Comparison of ENCODE assay signal across 23 cellular contexts in genomic region chr2:20137131-20137571, GRCh38.
DNase-seq lines count a peak whose midpoint lies in the region; ATAC-seq and TF ChIP-seq lines count a peak whose summit lies in the region.
"Had no signal": no experiment of that assay in that cellular context is flagged by ENCODE, and none has a peak within 500 bp of the region (broad histone marks: within the 10 kb centered on the region; RNA-seq: fewer than 3 reads in every experiment).

No MANE protein-coding gene starts in this region.

- H3K9me3 ChIP-seq in cardiac muscle cell (ENCODE audit: low read depth) (no peaks in the 10 kb centered on the region), ovary (no peaks in the 10 kb centered on the region)
- H3K9me3 ChIP-seq: BLaER1 had no signal

- H3K27me3 ChIP-seq in cardiac muscle cell = no peaks in the 10 kb centered on the region
- H3K27me3 ChIP-seq in ovary = no peaks in the 10 kb centered on the region
- H3K27me3 ChIP-seq: BLaER1 had no signal

- WGBS in ovary, 3 donors = 39 to 44% (median 43%) methylated on average over 10 of the region's 10 CpGs

- peak in 1 of 2 donors; percentile 40 for DNase-seq in cardiac muscle cell (ENCODE audit: low read depth in 1 of 2, low spot score in 1 of 2)
- no peak for DNase-seq in left ventricle myocardium superior
- DNase-seq in islet precursor cell = peak; percentile 54
- DNase-seq in ovary = peak in 3 of 5 donors; percentile 18 to 75 (median 39)
- no peak for DNase-seq in HT-29 (ENCODE audit: low spot score)
- DNase-seq in LoVo (ENCODE audit: low spot score) = no peak
- DNase-seq: ACHN; CD4-positive, alpha-beta T cell; COR-L47; DMS 273 treated with DMSO at 0.1 percent for 48 hours; DMS79 treated with DMSO at 0.1 percent for 48 hours; NCI-H1105 treated with DMSO at 0.1 percent for 48 hours; NCI-H2029 treated with DMSO at 0.1 percent for 48 hours; NCI-H226; NCI-H510A treated with DMSO at 0.1 percent for 48 hours; NCI-H774; NK-92 treated with Interleukin-12 subunit alpha and Interleukin-12 subunit beta, amount 100 ng/mL, for 24 hours had no signal

- H3K27ac ChIP-seq in cardiac muscle cell (peak overlapping the region; percentile 68), ovary (no peak overlapping the region)
- H3K27ac ChIP-seq: 22Rv1, BLaER1, KMS-11 had no signal

- H3K36me3 ChIP-seq in cardiac muscle cell (no peaks in the 10 kb centered on the region), ovary (no peaks in the 10 kb centered on the region)
- H3K36me3 ChIP-seq: BLaER1 had no signal

- TF ChIP-seq EP300 in ovary (IDR thresholded peaks at IDR 0.05) = no peak

- H3K4me1 ChIP-seq in cardiac muscle cell (ENCODE audit: low read depth) (peaks cover 36% of the 10 kb centered on the region), ovary (ENCODE audit: insufficient read depth) (peaks cover 6% of the 10 kb centered on the region)
- H3K4me1 ChIP-seq: BLaER1 had no signal

- TF ChIP-seq CTCF in cardiac muscle cell (IDR thresholded peaks at IDR 0.05; ENCODE audit: low read depth, low read length) = no peak
- no peak for TF ChIP-seq CTCF in ovary (IDR thresholded peaks at IDR 0.05)

- ATAC-seq in left ventricle myocardium superior = no peak
- no peak for ATAC-seq in GM18517 (IDR thresholded peaks at IDR 0.05; ENCODE audit: unreplicated experiment)
- no peak for ATAC-seq in GM21717 (IDR thresholded peaks at IDR 0.05; ENCODE audit: unreplicated experiment)

- intact Hi-C loops in left ventricle myocardium superior (cut with micrococcal nuclease) = no loop called here
- intact Hi-C loops in ovary (cut with DNase I) = loop anchor here in 1 of 4 donors (5.0 kb wide), 1 partner anchor 85 kb away; no protein-coding TSS in a partner anchor

- TF ChIP-seq POLR2A in ovary (IDR thresholded peaks at IDR 0.05) = no peak

- no peak overlapping the region for H3K4me3 ChIP-seq in cardiac muscle cell
- H3K4me3 ChIP-seq in ovary = no peak overlapping the region
- H3K4me3 ChIP-seq: BLaER1, GM12878 had no signal

Comparison
In these comparisons a context has a peak if more than half of its experiments do, and no peak if none do; other contexts are left out.
1. DNase-seq: peak in islet precursor cell (single experiment) and ovary (3 of 5); none in left ventricle myocardium superior (single experiment), HT-29 (single experiment) and LoVo (single experiment).